ENCODE assay signal across 17 cellular contexts in the genomic region with DNA sequence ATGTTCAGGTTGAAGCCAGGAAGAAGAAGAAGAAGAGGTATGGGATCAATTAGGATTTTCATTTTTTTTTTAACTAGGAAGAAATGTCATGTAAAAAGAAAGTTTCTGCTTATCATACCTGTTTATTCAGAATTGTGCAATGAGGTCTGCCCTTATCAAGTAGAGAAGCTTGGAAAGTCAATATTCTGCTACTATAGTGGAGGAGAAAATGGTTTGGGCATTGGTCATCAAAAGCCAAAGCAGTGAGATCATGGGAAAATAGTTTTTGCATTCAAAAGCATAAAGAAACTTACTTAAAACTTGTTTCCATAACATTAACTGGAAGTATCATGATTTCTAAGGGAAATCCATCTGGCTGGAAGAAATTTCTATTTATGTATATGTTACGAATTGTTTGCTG.
DNase-seq lines count a peak whose midpoint lies in the region; ATAC-seq and TF ChIP-seq lines count a peak whose summit lies in the region.
"Had no signal": no experiment of that assay in that cellular context is flagged by ENCODE, and none has a peak within 500 bp of the region (broad histone marks: within the 10 kb centered on the region; RNA-seq: fewer than 3 reads in every experiment).

No MANE protein-coding gene starts in this region.

- H3K36me3 ChIP-seq in RWPE2 (ENCODE audit: low read depth) (no peaks in the 10 kb centered on the region), mesendoderm (ENCODE audit: control insufficient read depth, insufficient read depth, low read length) (no peaks in the 10 kb centered on the region), upper lobe of right lung (no peaks in the 10 kb centered on the region), heart left ventricle (no peaks in the 10 kb centered on the region)
- H3K36me3 ChIP-seq: heart right ventricle, pancreas had no signal

- DNase-seq in EL, result peak; percentile 1
- DNase-seq in RWPE2 (ENCODE audit: low spot score), result no peak
- peak; percentile 3 for DNase-seq in epithelial cell of prostate (ENCODE audit: low read depth, low spot score)
- peak; percentile 64 for DNase-seq in mesendoderm
- no peak for DNase-seq in cortex of kidney (lab: John Stamatoyannopoulos, UW)
- DNase-seq in DMS 273 (lab: John Stamatoyannopoulos, UW; ENCODE audit: unreplicated experiment), result no peak
- no peak for DNase-seq in upper lobe of right lung
- no peak for DNase-seq in heart left ventricle
- DNase-seq: activated CD4-positive, alpha-beta T cell treated with anti-CD3 and anti-CD28 coated beads for 4 hours; heart right ventricle; HFFc6; kidney; pancreas; stimulated activated naive CD8-positive, alpha-beta T cell treated with anti-CD3 and anti-CD28 coated beads, Interleukin-15, amount 100 ng/mL, for 72 hours; T-helper 9 cell had no signal

- no peak overlapping the region for H2BK15ac ChIP-seq in mesendoderm (replicated peaks; ENCODE audit: low read depth)

- no peak for TF ChIP-seq POLR2A in heart left ventricle (IDR thresholded peaks at IDR 0.05)

- no peak overlapping the region for H4K8ac ChIP-seq in mesendoderm (ENCODE audit: low read depth, low read length)

- H3K4me2 ChIP-seq in mesendoderm (ENCODE audit: low read length), result no peak overlapping the region
- H3K4me2 ChIP-seq: KMS-11 had no signal

- H3K4ac ChIP-seq in mesendoderm (ENCODE audit: low read depth, low read length), result no peak overlapping the region

- H3K18ac ChIP-seq in mesendoderm (ENCODE audit: low read length), result no peak overlapping the region

- no peaks in the 10 kb centered on the region for H3K9me3 ChIP-seq in RWPE2 (ENCODE audit: severe bottlenecking)
- no peaks in the 10 kb centered on the region for H3K9me3 ChIP-seq in upper lobe of right lung
- H3K9me3 ChIP-seq in heart left ventricle, result no peaks in the 10 kb centered on the region
- H3K9me3 ChIP-seq: pancreas had no signal

- intact Hi-C loops in upper lobe of right lung (cut with DNase I), result no loop called here
- intact Hi-C loops in heart left ventricle (cut with DNase I), result no loop called here

- no peak overlapping the region for H2BK5ac ChIP-seq in mesendoderm (ENCODE audit: low read length)

- no CpG with 5 or more reads among the region's 1 CpG for WGBS in mesendoderm (ENCODE audit: extremely low coverage, insufficient coverage, low lambda C conversion rate)
- WGBS in heart left ventricle, 4 donors, result 46 to 71% (median 53%) methylated on average over 1 of the region's 1 CpG

- H3K23ac ChIP-seq in mesendoderm (ENCODE audit: low read length), result no peak overlapping the region

- H3K27me3 ChIP-seq in RWPE2 (ENCODE audit: insufficient read depth, poor library complexity, severe bottlenecking) (no peaks in the 10 kb centered on the region), mesendoderm (ENCODE audit: insufficient read depth, low read length, poor library complexity) (no peaks in the 10 kb centered on the region), upper lobe of right lung (no peaks in the 10 kb centered on the region), heart left ventricle (no peaks in the 10 kb centered on the region)
- H3K27me3 ChIP-seq: heart right ventricle, pancreas had no signal

- peak; percentile 54; the same call in 2 of the 3 replicates for ATAC-seq in RWPE2 (ENCODE audit: low read depth)
- no peak for ATAC-seq in upper lobe of right lung
- ATAC-seq in heart left ventricle, result no peak
- ATAC-seq: activated naive CD4-positive, alpha-beta T cell treated with anti-CD3 and anti-CD28 coated beads, Interleukin-2, amount 50 U/mL, for 72 hours; heart right ventricle; stimulated activated naive CD8-positive, alpha-beta T cell treated with anti-CD3 and anti-CD28 coated beads, Interleukin-15, amount 100 ng/mL, for 72 hours had no signal

- H3K79me1 ChIP-seq in mesendoderm (ENCODE audit: low read length), result no peaks in the 10 kb centered on the region

- H3K4me3 ChIP-seq in RWPE2 (ENCODE audit: severe bottlenecking) (no peak overlapping the region), mesendoderm (ENCODE audit: low read length) (no peak overlapping the region), upper lobe of right lung (no peak overlapping the region), heart left ventricle (no peak overlapping the region)
- H3K4me3 ChIP-seq: heart right ventricle, pancreas had no signal

- no peaks in the 10 kb centered on the region for H3K79me2 ChIP-seq in mesendoderm (ENCODE audit: control insufficient read depth, insufficient read depth, low read length)

- no peak overlapping the region for H3K9ac ChIP-seq in mesendoderm (ENCODE audit: low read length)
- H3K9ac ChIP-seq: KMS-11 had no signal

- no peak overlapping the region for H2BK120ac ChIP-seq in mesendoderm (ENCODE audit: low read depth, low read length)

- no peak overlapping the region for H2AK5ac ChIP-seq in mesendoderm (ENCODE audit: low read length)

- no peak overlapping the region for H3K27ac ChIP-seq in RWPE2 (ENCODE audit: poor library complexity, severe bottlenecking)
- H3K27ac ChIP-seq in epithelial cell of prostate, result no peak overlapping the region
- H3K27ac ChIP-seq in mesendoderm (ENCODE audit: low read depth, low read length), result no peak overlapping the region
- H3K27ac ChIP-seq in upper lobe of right lung, result no peak overlapping the region
- H3K27ac ChIP-seq in heart left ventricle, result no peak overlapping the region
- H3K27ac ChIP-seq: heart right ventricle, KMS-11 had no signal

- no peak for TF ChIP-seq CTCF in RWPE2 (IDR thresholded peaks at IDR 0.05; ENCODE audit: poor library complexity, severe bottlenecking)
- no peak for TF ChIP-seq CTCF in upper lobe of right lung (IDR thresholded peaks at IDR 0.05)
- TF ChIP-seq CTCF in heart left ventricle (IDR thresholded peaks at IDR 0.05), result no peak

- no peak overlapping the region for H3K56ac ChIP-seq in mesendoderm (ENCODE audit: low read length)

- peaks cover 6% of the 10 kb centered on the region for H3K4me1 ChIP-seq in RWPE2 (ENCODE audit: insufficient read depth, poor library complexity, severe bottlenecking)
- H3K4me1 ChIP-seq in mesendoderm (ENCODE audit: control insufficient read depth, low read depth, low read length), result no peaks in the 10 kb centered on the region
- H3K4me1 ChIP-seq in upper lobe of right lung, result no peaks in the 10 kb centered on the region
- H3K4me1 ChIP-seq in heart left ventricle, result no peaks in the 10 kb centered on the region
- H3K4me1 ChIP-seq: heart right ventricle had no signal

- no peak overlapping the region for H4K5ac ChIP-seq in mesendoderm (ENCODE audit: low read length)

Comparison
In these comparisons a context has a peak if more than half of its experiments do, and no peak if none do; other contexts are left out.
1. DNase-seq: peak in EL (single experiment), epithelial cell of prostate (single experiment) and mesendoderm (single experiment); none in RWPE2 (single experiment), cortex of kidney (single experiment), DMS 273 (single experiment), upper lobe of right lung (single experiment) and heart left ventricle (0 of 5).